In the genomic region with DNA sequence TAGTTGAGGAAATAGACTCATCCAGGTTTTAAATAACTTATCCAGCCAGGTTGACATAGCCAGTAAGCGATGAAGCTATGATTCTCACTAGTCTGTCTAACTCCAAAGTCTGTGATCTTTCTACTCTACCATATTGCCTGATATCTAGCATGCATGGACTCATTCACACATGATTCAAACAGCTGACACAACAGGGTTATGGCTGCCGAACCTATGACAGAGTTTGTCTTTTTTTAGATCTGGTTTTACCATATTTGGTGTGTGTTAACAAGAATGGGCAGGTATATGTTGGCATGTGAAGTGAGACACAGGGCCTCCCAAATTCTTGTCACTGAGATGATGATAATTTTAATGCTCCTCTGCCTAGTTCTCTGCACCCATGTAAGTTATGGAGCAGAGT, we compare ENCODE assay signal across 30 cellular contexts.
DNase-seq lines count a peak whose midpoint lies in the region; ATAC-seq, FAIRE-seq and TF ChIP-seq lines count a peak whose summit lies in the region.
"Had no signal": no experiment of that assay in that cellular context is flagged by ENCODE, and none has a peak within 500 bp of the region (broad histone marks: within the 10 kb centered on the region; RNA-seq: fewer than 3 reads in every experiment).

No MANE protein-coding gene starts in this region.

- no peaks in the 10 kb centered on the region for H3K9me1 ChIP-seq in keratinocyte (ENCODE audit: control insufficient read depth, extremely low read depth, insufficient read depth, low read length)

- FAIRE-seq in keratinocyte (lab: Jason Lieb, UNC), result peak; percentile 96
- FAIRE-seq: astrocyte, RCC 7860 had no signal

- H3K36me3 Mint-ChIP-seq in activated naive CD8-positive, alpha-beta T cell treated with anti-CD3 and anti-CD28 coated beads, Interleukin-2, amount 10 ng/mL, durations not matched to agents 7 days and 5 days, result peaks cover 15% of the 10 kb centered on the region
- H3K36me3 Mint-ChIP-seq in activated naive CD8-positive, alpha-beta T cell treated with anti-CD3 and anti-CD28 coated beads, Interleukin-2, amount 50 U/mL, for 24 hours (ENCODE audit: low read depth), result peaks cover 7% of the 10 kb centered on the region
- peaks cover 5% of the 10 kb centered on the region for H3K36me3 Mint-ChIP-seq in activated T-helper 17 cell treated with anti-CD3 and anti-CD28 coated beads, Interleukin-2, amount 50 U/mL, for 72 hours (ENCODE audit: low read depth)
- H3K36me3 Mint-ChIP-seq in stimulated activated effector memory CD8-positive, alpha-beta T cell treated with anti-CD3 and anti-CD28 coated beads, Interleukin-12 subunit alpha, Interleukin-12 subunit beta, amount 100 ng/mL, for 72 hours, result no peaks in the 10 kb centered on the region
- H3K36me3 Mint-ChIP-seq in activated CD8-positive, alpha-beta memory T cell treated with anti-CD3 and anti-CD28 coated beads, Interleukin-2, amount 10 ng/mL, durations not matched to agents 7 days and 5 days, result peaks cover 20% of the 10 kb centered on the region

- CTCF ChIA-PET in activated CD8-positive, alpha-beta memory T cell treated with anti-CD3 and anti-CD28 coated beads, Interleukin-2, amount 10 ng/mL, durations not matched to agents 7 days and 5 days (lab: Charles Lee), result no interaction called here

- H3K4me3 Mint-ChIP-seq in activated naive CD8-positive, alpha-beta T cell treated with anti-CD3 and anti-CD28 coated beads, Interleukin-2, amount 10 ng/mL, durations not matched to agents 7 days and 5 days, result no peak overlapping the region
- no peak overlapping the region for H3K4me3 Mint-ChIP-seq in activated naive CD8-positive, alpha-beta T cell treated with anti-CD3 and anti-CD28 coated beads, Interleukin-2, amount 50 U/mL, for 24 hours
- no peak overlapping the region for H3K4me3 Mint-ChIP-seq in activated T-helper 17 cell treated with anti-CD3 and anti-CD28 coated beads, Interleukin-2, amount 50 U/mL, for 72 hours
- H3K4me3 Mint-ChIP-seq in stimulated activated effector memory CD8-positive, alpha-beta T cell treated with anti-CD3 and anti-CD28 coated beads, Interleukin-12 subunit alpha, Interleukin-12 subunit beta, amount 100 ng/mL, for 72 hours, result no peak overlapping the region
- no peak overlapping the region for H3K4me3 Mint-ChIP-seq in activated CD8-positive, alpha-beta memory T cell treated with anti-CD3 and anti-CD28 coated beads, Interleukin-2, amount 10 ng/mL, durations not matched to agents 7 days and 5 days
- H3K4me3 Mint-ChIP-seq: activated naive CD4-positive, alpha-beta T cell treated with anti-CD3 and anti-CD28 coated beads, Interleukin-2, amount 50 U/mL, for 24 hours; CD14-positive monocyte; dendritic cell treated with granulocyte-macrophage colony-stimulating factor and Interleukin-4, amounts not matched to agents 40 ng/mL and 50 ng/mL, for 4 days; endodermal cell; memory B cell had no signal

- DNase-seq in activated naive CD8-positive, alpha-beta T cell treated with anti-CD3 and anti-CD28 coated beads, Interleukin-2, amount 10 ng/mL, durations not matched to agents 7 days and 5 days, result no peak
- no peak for DNase-seq in activated naive CD8-positive, alpha-beta T cell treated with anti-CD3 and anti-CD28 coated beads, Interleukin-2, amount 50 U/mL, for 24 hours
- DNase-seq in keratinocyte (ENCODE audit: low read depth, low spot score), result peak; percentile 26
- DNase-seq in stimulated activated effector memory CD8-positive, alpha-beta T cell treated with anti-CD3 and anti-CD28 coated beads, Interleukin-12 subunit alpha, Interleukin-12 subunit beta, amount 100 ng/mL, for 72 hours (ENCODE audit: low spot score in 2 of 2), result no peak
- no peak for DNase-seq in activated CD4-positive, alpha-beta T cell treated with anti-CD3 and anti-CD28 coated beads, Interleukin-2, amount 50 U/mL, for 48 hours
- DNase-seq in activated CD8-positive, alpha-beta memory T cell treated with anti-CD3 and anti-CD28 coated beads, Interleukin-2, amount 10 ng/mL, durations not matched to agents 7 days and 5 days, result no peak
- DNase-seq: activated CD4-positive, alpha-beta T cell treated with anti-CD3 and anti-CD28 coated beads, Interleukin-2, amount 50 U/mL, for 4 hours; activated CD4-positive, CD25-positive, alpha-beta regulatory T cell; activated CD8-positive, alpha-beta memory T cell treated with anti-CD3 and anti-CD28 coated beads, Interleukin-2, amount 50 U/mL, for 48 hours; caudate nucleus; endodermal cell; glutamatergic neuron; GOT3; MM.1S; NCI-H1417; NCI-H2081 treated with DMSO at 0.1 percent for 48 hours; NCI-H226; stimulated activated naive CD4-positive, alpha-beta T cell treated with Interleukin-2 at 50 U/mL for 16 hours; T-helper 1 cell; uterus had no signal

- H3K27ac ChIP-seq in keratinocyte (ENCODE audit: control insufficient read depth, insufficient read depth, low read length), result peak overlapping the region; percentile 33
- H3K27ac ChIP-seq: 22Rv1 had no signal

- H3K9me3 Mint-ChIP-seq in activated naive CD8-positive, alpha-beta T cell treated with anti-CD3 and anti-CD28 coated beads, Interleukin-2, amount 10 ng/mL, durations not matched to agents 7 days and 5 days, result peaks cover 6% of the 10 kb centered on the region
- H3K9me3 Mint-ChIP-seq in activated naive CD8-positive, alpha-beta T cell treated with anti-CD3 and anti-CD28 coated beads, Interleukin-2, amount 50 U/mL, for 24 hours, result peaks cover 4% of the 10 kb centered on the region
- no peaks in the 10 kb centered on the region for H3K9me3 Mint-ChIP-seq in activated T-helper 17 cell treated with anti-CD3 and anti-CD28 coated beads, Interleukin-2, amount 50 U/mL, for 72 hours
- no peaks in the 10 kb centered on the region for H3K9me3 Mint-ChIP-seq in stimulated activated effector memory CD8-positive, alpha-beta T cell treated with anti-CD3 and anti-CD28 coated beads, Interleukin-12 subunit alpha, Interleukin-12 subunit beta, amount 100 ng/mL, for 72 hours
- no peaks in the 10 kb centered on the region for H3K9me3 Mint-ChIP-seq in activated CD8-positive, alpha-beta memory T cell treated with anti-CD3 and anti-CD28 coated beads, Interleukin-2, amount 10 ng/mL, durations not matched to agents 7 days and 5 days (ENCODE audit: low read depth)
- H3K9me3 Mint-ChIP-seq: activated naive CD4-positive, alpha-beta T cell treated with anti-CD3 and anti-CD28 coated beads, Interleukin-2, amount 50 U/mL, for 24 hours; dendritic cell treated with granulocyte-macrophage colony-stimulating factor and Interleukin-4, amounts not matched to agents 40 ng/mL and 50 ng/mL, for 4 days; endodermal cell; memory B cell had no signal

- peaks cover 29% of the 10 kb centered on the region for H3K4me1 Mint-ChIP-seq in activated naive CD8-positive, alpha-beta T cell treated with anti-CD3 and anti-CD28 coated beads, Interleukin-2, amount 10 ng/mL, durations not matched to agents 7 days and 5 days
- H3K4me1 Mint-ChIP-seq in activated naive CD8-positive, alpha-beta T cell treated with anti-CD3 and anti-CD28 coated beads, Interleukin-2, amount 50 U/mL, for 24 hours, result no peaks in the 10 kb centered on the region
- peaks cover 6% of the 10 kb centered on the region for H3K4me1 Mint-ChIP-seq in activated T-helper 17 cell treated with anti-CD3 and anti-CD28 coated beads, Interleukin-2, amount 50 U/mL, for 72 hours
- H3K4me1 Mint-ChIP-seq in stimulated activated effector memory CD8-positive, alpha-beta T cell treated with anti-CD3 and anti-CD28 coated beads, Interleukin-12 subunit alpha, Interleukin-12 subunit beta, amount 100 ng/mL, for 72 hours, result peaks cover 16% of the 10 kb centered on the region
- peaks cover 36% of the 10 kb centered on the region for H3K4me1 Mint-ChIP-seq in activated CD8-positive, alpha-beta memory T cell treated with anti-CD3 and anti-CD28 coated beads, Interleukin-2, amount 10 ng/mL, durations not matched to agents 7 days and 5 days
- H3K4me1 Mint-ChIP-seq: activated naive CD4-positive, alpha-beta T cell treated with anti-CD3 and anti-CD28 coated beads, Interleukin-2, amount 50 U/mL, for 24 hours; endodermal cell; memory B cell had no signal

- H3K4me2 ChIP-seq in keratinocyte (ENCODE audit: control insufficient read depth, extremely low read depth, insufficient read depth, low read depth, low read length), result peak overlapping the region; percentile 22

- peak overlapping the region; percentile 35 for H3K27ac Mint-ChIP-seq in activated naive CD8-positive, alpha-beta T cell treated with anti-CD3 and anti-CD28 coated beads, Interleukin-2, amount 10 ng/mL, durations not matched to agents 7 days and 5 days
- H3K27ac Mint-ChIP-seq in activated naive CD8-positive, alpha-beta T cell treated with anti-CD3 and anti-CD28 coated beads, Interleukin-2, amount 50 U/mL, for 24 hours, result no peak overlapping the region
- H3K27ac Mint-ChIP-seq in activated T-helper 17 cell treated with anti-CD3 and anti-CD28 coated beads, Interleukin-2, amount 50 U/mL, for 72 hours, result no peak overlapping the region
- H3K27ac Mint-ChIP-seq in stimulated activated effector memory CD8-positive, alpha-beta T cell treated with anti-CD3 and anti-CD28 coated beads, Interleukin-12 subunit alpha, Interleukin-12 subunit beta, amount 100 ng/mL, for 72 hours, result no peak overlapping the region
- H3K27ac Mint-ChIP-seq in activated CD8-positive, alpha-beta memory T cell treated with anti-CD3 and anti-CD28 coated beads, Interleukin-2, amount 10 ng/mL, durations not matched to agents 7 days and 5 days, result no peak overlapping the region
- H3K27ac Mint-ChIP-seq: activated naive CD4-positive, alpha-beta T cell treated with anti-CD3 and anti-CD28 coated beads, Interleukin-2, amount 50 U/mL, for 24 hours; dendritic cell treated with granulocyte-macrophage colony-stimulating factor and Interleukin-4, amounts not matched to agents 40 ng/mL and 50 ng/mL, for 4 days; endodermal cell; memory B cell had no signal

- H3K4me1 ChIP-seq in keratinocyte (ENCODE audit: control insufficient read depth, extremely low read depth, insufficient read depth, low read length), result peaks cover 22% of the 10 kb centered on the region

- H3K4me3 ChIP-seq in keratinocyte (ENCODE audit: control insufficient read depth in 2 of 3, extremely low read depth in 1 of 3, insufficient read depth in 2 of 3, low read depth in 1 of 3, low read length in 3 of 3), result no peak overlapping the region
- H3K4me3 ChIP-seq: K562, uterus had no signal

- H3K27me3 Mint-ChIP-seq in activated naive CD8-positive, alpha-beta T cell treated with anti-CD3 and anti-CD28 coated beads, Interleukin-2, amount 10 ng/mL, durations not matched to agents 7 days and 5 days, result no peaks in the 10 kb centered on the region
- H3K27me3 Mint-ChIP-seq in activated naive CD8-positive, alpha-beta T cell treated with anti-CD3 and anti-CD28 coated beads, Interleukin-2, amount 50 U/mL, for 24 hours, result no peaks in the 10 kb centered on the region
- H3K27me3 Mint-ChIP-seq in activated T-helper 17 cell treated with anti-CD3 and anti-CD28 coated beads, Interleukin-2, amount 50 U/mL, for 72 hours, result no peaks in the 10 kb centered on the region
- no peaks in the 10 kb centered on the region for H3K27me3 Mint-ChIP-seq in activated CD8-positive, alpha-beta memory T cell treated with anti-CD3 and anti-CD28 coated beads, Interleukin-2, amount 10 ng/mL, durations not matched to agents 7 days and 5 days
- H3K27me3 Mint-ChIP-seq: activated naive CD4-positive, alpha-beta T cell treated with anti-CD3 and anti-CD28 coated beads, Interleukin-2, amount 50 U/mL, for 24 hours; dendritic cell treated with granulocyte-macrophage colony-stimulating factor and Interleukin-4, amounts not matched to agents 40 ng/mL and 50 ng/mL, for 4 days; memory B cell had no signal

- dilution Hi-C loops in keratinocyte (cut with MboI; ENCODE audit: extremely low pct_ligation_motif_present, low sequenced_read_pairs), result no loop called here

- H3K9ac ChIP-seq in keratinocyte (ENCODE audit: control insufficient read depth, extremely low read depth, insufficient read depth, low read length), result no peak overlapping the region

- H3K36me3 ChIP-seq in keratinocyte (ENCODE audit: control insufficient read depth in 2 of 2, extremely low read depth in 1 of 2, insufficient read depth in 2 of 2, low read length in 2 of 2), result no peaks in the 10 kb centered on the region
- H3K36me3 ChIP-seq: uterus had no signal

- POLR2A ChIA-PET in activated naive CD8-positive, alpha-beta T cell treated with anti-CD3 and anti-CD28 coated beads, Interleukin-2, amount 10 ng/mL, durations not matched to agents 7 days and 5 days (lab: Charles Lee), result no interaction called here

- no peaks in the 10 kb centered on the region for H4K20me1 ChIP-seq in keratinocyte (ENCODE audit: control insufficient read depth, extremely low read depth, insufficient read depth, low read length)

- no peak for ATAC-seq in activated naive CD8-positive, alpha-beta T cell treated with anti-CD3 and anti-CD28 coated beads, Interleukin-2, amount 10 ng/mL, durations not matched to agents 7 days and 5 days (ENCODE audit: low read depth)
- ATAC-seq in activated naive CD8-positive, alpha-beta T cell treated with anti-CD3 and anti-CD28 coated beads, Interleukin-2, amount 50 U/mL, for 24 hours, result no peak
- ATAC-seq in activated T-helper 17 cell treated with anti-CD3 and anti-CD28 coated beads, Interleukin-2, amount 50 U/mL, for 72 hours (replicated peaks), result peak; percentile 53
- peak; percentile 68 for ATAC-seq in stimulated activated effector memory CD8-positive, alpha-beta T cell treated with anti-CD3 and anti-CD28 coated beads, Interleukin-12 subunit alpha, Interleukin-12 subunit beta, amount 100 ng/mL, for 72 hours
- ATAC-seq in GM18907 (IDR thresholded peaks at IDR 0.05; ENCODE audit: unreplicated experiment), result no peak
- no peak for ATAC-seq in activated CD8-positive, alpha-beta memory T cell treated with anti-CD3 and anti-CD28 coated beads, Interleukin-2, amount 10 ng/mL, durations not matched to agents 7 days and 5 days
- ATAC-seq: K562 had no signal

- no peak for TF ChIP-seq CTCF in keratinocyte (optimal IDR thresholded peaks at IDR 0.05 in 1 of 3, IDR thresholded peaks at IDR 0.05 in 1 of 3, conservative IDR thresholded peaks at IDR 0.05 in 1 of 3; ENCODE audit: extremely low read depth in 1 of 3, insufficient read depth in 2 of 3, low read length in 3 of 3)

- peak overlapping the region; percentile 32 for H2AFZ ChIP-seq in keratinocyte (ENCODE audit: control insufficient read depth, low read length)

- H3K27me3 ChIP-seq in keratinocyte (ENCODE audit: control insufficient read depth, extremely low read depth, insufficient read depth, low read length), result no peaks in the 10 kb centered on the region
- H3K27me3 ChIP-seq: uterus had no signal

- no peaks in the 10 kb centered on the region for H3K79me2 ChIP-seq in keratinocyte (ENCODE audit: control insufficient read depth, insufficient read depth, low read length)

- H3K9me3 ChIP-seq in keratinocyte (ENCODE audit: control insufficient read depth, low read depth, low read length), result no peaks in the 10 kb centered on the region
- H3K9me3 ChIP-seq: uterus had no signal

Comparison
In these comparisons a context has a peak if more than half of its experiments do, and no peak if none do; other contexts are left out.
1. ATAC-seq: peak in activated T-helper 17 cell treated with anti-CD3 and anti-CD28 coated beads, Interleukin-2, amount 50 U/mL, for 72 hours (single experiment) and stimulated activated effector memory CD8-positive, alpha-beta T cell treated with anti-CD3 and anti-CD28 coated beads, Interleukin-12 subunit alpha, Interleukin-12 subunit beta, amount 100 ng/mL, for 72 hours (single experiment); none in activated naive CD8-positive, alpha-beta T cell treated with anti-CD3 and anti-CD28 coated beads, Interleukin-2, amount 10 ng/mL, durations not matched to agents 7 days and 5 days (single experiment), activated naive CD8-positive, alpha-beta T cell treated with anti-CD3 and anti-CD28 coated beads, Interleukin-2, amount 50 U/mL, for 24 hours (single experiment), GM18907 (single experiment) and activated CD8-positive, alpha-beta memory T cell treated with anti-CD3 and anti-CD28 coated beads, Interleukin-2, amount 10 ng/mL, durations not matched to agents 7 days and 5 days (single experiment).